ENCODE assay signal across 8 cellular contexts in the genomic region with DNA sequence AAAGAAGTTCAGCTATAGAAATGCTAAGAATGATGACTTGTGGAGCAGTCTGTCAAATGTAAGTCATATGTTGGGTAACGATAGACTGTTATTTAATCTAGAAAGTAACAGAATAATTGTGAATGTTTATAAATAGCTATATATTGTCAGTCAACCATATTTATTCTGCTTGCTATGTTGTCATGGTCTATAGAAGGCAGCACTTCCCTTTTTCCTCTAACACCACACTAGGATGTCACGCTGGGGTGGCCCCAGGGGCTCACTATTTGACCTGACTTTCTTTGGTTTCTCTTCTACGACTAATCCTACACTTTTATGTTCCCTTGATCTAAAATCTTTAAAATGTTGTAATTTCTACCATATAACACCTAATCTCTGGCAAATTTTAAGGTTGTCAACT. TPM values are rescaled to one million over a fixed set of nuclear protein-coding genes. Genes with fewer than 3 reads are reported as not detected.
DNase-seq lines count a peak whose midpoint lies in the region; ATAC-seq and TF ChIP-seq lines count a peak whose summit lies in the region.

No MANE protein-coding gene starts in this region.

- peak overlapping the region in 3 of 59 donors; percentile 12 to 43 (median 20) for H3K27ac ChIP-seq in dorsolateral prefrontal cortex

- no peaks in the 10 kb centered on the region for H3K27me3 ChIP-seq in dorsolateral prefrontal cortex

- CTCF ChIA-PET in Calu3 (lab: Charles Lee), result interaction anchor here (0.6 kb wide), 1 partner anchor 259 kb away, joined by 3 read pairs; no protein-coding TSS in a partner anchor

- intact Hi-C loops in Calu3 (cut with micrococcal nuclease; ENCODE audit: unreplicated experiment), result no loop called here
- intact Hi-C loops in dorsolateral prefrontal cortex (cut with DNase I), result no loop called here

- H3K9me3 Mint-ChIP-seq in Calu3 (ENCODE audit: low read depth, unreplicated experiment), result no peaks in the 10 kb centered on the region

- H3K27ac Mint-ChIP-seq in Calu3 (ENCODE audit: unreplicated experiment), result no peak overlapping the region

- no peaks in the 10 kb centered on the region for H3K36me3 Mint-ChIP-seq in Calu3 (ENCODE audit: insufficient read depth, unreplicated experiment)

- H3K4me1 Mint-ChIP-seq in Calu3 (ENCODE audit: low read depth, unreplicated experiment), result peaks cover 10% of the 10 kb centered on the region

- DNase-seq in stimulated activated CD4-positive, alpha-beta T cell treated with anti-CD3 and anti-CD28 coated beads, Interleukin-15, amount 100 ng/mL, for 24 hours, result peak; percentile 59
- DNase-seq in stimulated activated CD4-positive, alpha-beta T cell treated with anti-CD3 and anti-CD28 coated beads, Interleukin-12 subunit alpha, Interleukin-12 subunit beta, amount 100 ng/mL, for 4 hours, result no peak
- DNase-seq in UCSD-AML1 (lab: John Stamatoyannopoulos, UW; ENCODE audit: unreplicated experiment) (peak; percentile 14), NCI-H446 (lab: John Stamatoyannopoulos, UW) (no peak), COLO668 (lab: John Stamatoyannopoulos, UW; ENCODE audit: unreplicated experiment) (no peak), Calu3 (no peak), dorsolateral prefrontal cortex (no peak)

- no peaks in the 10 kb centered on the region for H3K27me3 Mint-ChIP-seq in Calu3 (ENCODE audit: unreplicated experiment)

- no peak for TF ChIP-seq CTCF in Calu3 (IDR thresholded peaks at IDR 0.05; ENCODE audit: unreplicated experiment)
- no peak for TF ChIP-seq CTCF in dorsolateral prefrontal cortex (IDR thresholded peaks at IDR 0.05 in 54 of 56, conservative IDR thresholded peaks at IDR 0.05 in 2 of 56; ENCODE audit: low read depth in 1 of 56, partially characterized antibody in 56 of 56)

- no TSS peak for BruUV-seq in Calu3 (replicated peaks; lab: Mats Ljungman, UMichigan)

- no peak overlapping the region for H3K4me3 Mint-ChIP-seq in Calu3 (ENCODE audit: low read depth, unreplicated experiment)

- peak overlapping the region in 16 of 59 donors; percentile 0 to 34 (median 12) for H3K4me3 ChIP-seq in dorsolateral prefrontal cortex

- peak; percentile 77 for ATAC-seq in HG03097 (IDR thresholded peaks at IDR 0.05; ENCODE audit: low FRiP score, unreplicated experiment)

RNA-seq across cellular contexts. Expression of a gene that starts 20.5 kb away (rescaled TPM):
- total RNA-seq in Calu3 (2022) (67.7 TPM in 2 replicates), dorsolateral prefrontal cortex (10 to 100 TPM in 3 of 120 experiments, 1 to 10 TPM in 115, under 1 TPM in 2; 0.80 to 12.9 (median 4.4) TPM)

RNA-seq across cellular contexts. Expression of a gene that starts 39.1 kb away (rescaled TPM):
- 76.0 and 85.5 TPM in 2 replicates for total RNA-seq in Calu3 (2022)
- 10 to 100 TPM; 40.3 to 69.3 (median 55.0) TPM for total RNA-seq in dorsolateral prefrontal cortex

Comparison
In these comparisons a context has a peak if more than half of its experiments do, and no peak if none do; other contexts are left out.
1. DNase-seq: peak in stimulated activated CD4-positive, alpha-beta T cell treated with anti-CD3 and anti-CD28 coated beads, Interleukin-15, amount 100 ng/mL, for 24 hours (single experiment) and UCSD-AML1 (single experiment); none in stimulated activated CD4-positive, alpha-beta T cell treated with anti-CD3 and anti-CD28 coated beads, Interleukin-12 subunit alpha, Interleukin-12 subunit beta, amount 100 ng/mL, for 4 hours (single experiment), NCI-H446 (0 of 2), COLO668 (single experiment), Calu3 (single experiment) and dorsolateral prefrontal cortex (0 of 10).